18 cellular contexts compared by ENCODE assay signal in the genomic region with DNA sequence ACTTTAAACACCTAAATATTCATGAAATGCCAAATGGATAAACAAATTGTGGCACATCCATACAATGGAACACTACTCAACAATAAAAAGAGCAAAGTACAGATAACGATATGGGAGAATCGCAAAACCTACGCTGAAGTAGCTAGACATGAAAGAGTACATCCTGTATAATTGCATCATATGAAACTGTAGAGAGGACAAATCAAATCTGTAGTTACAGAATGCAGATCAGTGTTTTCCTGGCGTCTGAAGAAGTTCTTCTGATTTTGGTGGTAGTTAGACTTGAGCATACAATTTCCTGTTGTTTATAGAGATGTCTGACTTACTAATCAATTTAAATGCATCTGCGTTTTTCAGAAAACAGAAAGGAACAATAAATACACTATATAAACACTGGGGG.
DNase-seq lines count a peak whose midpoint lies in the region; ATAC-seq and TF ChIP-seq lines count a peak whose summit lies in the region.
"Had no signal": no experiment of that assay in that cellular context is flagged by ENCODE, and none has a peak within 500 bp of the region (broad histone marks: within the 10 kb centered on the region; RNA-seq: fewer than 3 reads in every experiment).

No MANE protein-coding gene starts in this region.

- intact Hi-C loops in naive thymus-derived CD4-positive, alpha-beta T cell (cut with micrococcal nuclease), result loop anchor here in 1 of 2 donors (1.0 kb wide), 4 partner anchors 10 to 84 kb away; no protein-coding TSS in a partner anchor

- POLR2A ChIA-PET in SK-N-SH (lab: Yijun Ruan, JAX), result no interaction called here
- POLR2A ChIA-PET in naive thymus-derived CD4-positive, alpha-beta T cell (lab: Charles Lee), result interaction anchor here (0.6 to 4.0 kb wide), 10 partner anchors 8 to 1358 kb away, joined by 3 to 40 read pairs (median 5); no protein-coding TSS in a partner anchor

- peaks cover 21% of the 10 kb centered on the region for H3K4me1 Mint-ChIP-seq in activated naive CD4-positive, alpha-beta T cell treated with anti-CD3 and anti-CD28 coated beads, Interleukin-2, amount 10 ng/mL, durations not matched to agents 7 days and 5 days
- H3K4me1 Mint-ChIP-seq in activated naive CD8-positive, alpha-beta T cell (ENCODE audit: low read depth), result peaks cover 25% of the 10 kb centered on the region
- H3K4me1 Mint-ChIP-seq in naive thymus-derived CD4-positive, alpha-beta T cell, result peaks cover 4 to 37% (median 30%) of the 10 kb centered on the region in 7 donors
- H3K4me1 Mint-ChIP-seq in nephron progenitor cell, result peaks cover 2% of the 10 kb centered on the region

- H3F3A ChIP-seq in SK-N-SH (replicated peaks; ENCODE audit: insufficient read depth), result no peaks in the 10 kb centered on the region

- peak overlapping the region; percentile 71 for H3K27ac Mint-ChIP-seq in activated naive CD4-positive, alpha-beta T cell treated with anti-CD3 and anti-CD28 coated beads, Interleukin-2, amount 10 ng/mL, durations not matched to agents 7 days and 5 days
- peak overlapping the region; percentile 78 for H3K27ac Mint-ChIP-seq in activated naive CD8-positive, alpha-beta T cell
- H3K27ac Mint-ChIP-seq in naive thymus-derived CD4-positive, alpha-beta T cell, result peak overlapping the region in 8 of 9 donors; percentile 80 to 97 (median 89)
- no peak overlapping the region for H3K27ac Mint-ChIP-seq in nephron progenitor cell
- H3K27ac Mint-ChIP-seq: HFFc6 had no signal

- H3K79me2 ChIP-seq in SK-N-SH (ENCODE audit: insufficient read depth), result no peaks in the 10 kb centered on the region

- no peaks in the 10 kb centered on the region for H3K4me1 ChIP-seq in SK-N-SH (ENCODE audit: control insufficient read depth in 1 of 2, insufficient read depth in 2 of 2, low read depth in 1 of 2, low read length in 1 of 2)
- peaks cover 0 to 15% of the 10 kb centered on the region in 2 donors for H3K4me1 ChIP-seq in naive thymus-derived CD4-positive, alpha-beta T cell (ENCODE audit: control insufficient read depth in 2 of 2, insufficient read depth in 2 of 2, low read length in 2 of 2)
- H3K4me1 ChIP-seq: Peyer's patch had no signal

- no peaks in the 10 kb centered on the region for H4K20me1 ChIP-seq in SK-N-SH (ENCODE audit: insufficient read depth)

- WGBS in SK-N-SH (ENCODE audit: low lambda C conversion rate), result 57% methylated on average over 5 of the region's 5 CpGs

- H2AFZ ChIP-seq in SK-N-SH (ENCODE audit: low read depth), result no peak overlapping the region

- H3K9ac ChIP-seq in SK-N-SH, result no peak overlapping the region

- CTCF ChIA-PET in SK-N-SH (lab: Yijun Ruan, JAX), result interaction anchor here (1.7 kb wide), 1 partner anchor 12 kb away, joined by 3 read pairs; no protein-coding TSS in a partner anchor
- CTCF ChIA-PET in activated naive CD4-positive, alpha-beta T cell treated with anti-CD3 and anti-CD28 coated beads, Interleukin-2, amount 10 ng/mL, durations not matched to agents 7 days and 5 days (lab: Charles Lee), result no interaction called here
- CTCF ChIA-PET in naive thymus-derived CD4-positive, alpha-beta T cell (lab: Charles Lee), result interaction anchor here (0.8 to 1.8 kb wide), 4 partner anchors 10 to 192 kb away, joined by 3 to 5 read pairs (median 4); no protein-coding TSS in a partner anchor

- no peaks in the 10 kb centered on the region for H3K27me3 Mint-ChIP-seq in activated naive CD4-positive, alpha-beta T cell treated with anti-CD3 and anti-CD28 coated beads, Interleukin-2, amount 10 ng/mL, durations not matched to agents 7 days and 5 days
- no peaks in the 10 kb centered on the region for H3K27me3 Mint-ChIP-seq in activated naive CD8-positive, alpha-beta T cell
- H3K27me3 Mint-ChIP-seq in naive thymus-derived CD4-positive, alpha-beta T cell, result no peaks in the 10 kb centered on the region
- H3K27me3 Mint-ChIP-seq in nephron progenitor cell (ENCODE audit: low read depth, poor library complexity), result no peaks in the 10 kb centered on the region

- no peak overlapping the region for H3K4me3 ChIP-seq in SK-N-SH (ENCODE audit: low read depth in 2 of 2, low read length in 1 of 2)
- H3K4me3 ChIP-seq in naive thymus-derived CD4-positive, alpha-beta T cell (ENCODE audit: low read length), result no peak overlapping the region
- H3K4me3 ChIP-seq: GM12878, Peyer's patch had no signal

- TF ChIP-seq RAD21 in SK-N-SH (IDR thresholded peaks at IDR 0.05; ENCODE audit: low read length), result no peak

- H3K36me3 ChIP-seq in SK-N-SH (replicated peaks in 1 of 2; ENCODE audit: control insufficient read depth in 1 of 2, insufficient read depth in 2 of 2, low read length in 1 of 2), result no peaks in the 10 kb centered on the region
- no peaks in the 10 kb centered on the region for H3K36me3 ChIP-seq in naive thymus-derived CD4-positive, alpha-beta T cell (ENCODE audit: control insufficient read depth in 2 of 3, insufficient read depth in 3 of 3, low read length in 3 of 3)
- H3K36me3 ChIP-seq: Peyer's patch had no signal

- TF ChIP-seq CTCF in SK-N-SH (IDR thresholded peaks at IDR 0.05), result no peak
- no peak for TF ChIP-seq CTCF in nephron progenitor cell (IDR thresholded peaks at IDR 0.05)

- ATAC-seq in SK-N-SH treated with all-trans-retinoic acid at 6 μM for 48 hours, result no peak
- peak; percentile 94 for ATAC-seq in naive thymus-derived CD4-positive, alpha-beta T cell
- ATAC-seq: GM12878 had no signal

- no peaks in the 10 kb centered on the region for H3K36me3 Mint-ChIP-seq in activated naive CD4-positive, alpha-beta T cell treated with anti-CD3 and anti-CD28 coated beads, Interleukin-2, amount 10 ng/mL, durations not matched to agents 7 days and 5 days
- peaks cover 5% of the 10 kb centered on the region for H3K36me3 Mint-ChIP-seq in activated naive CD8-positive, alpha-beta T cell
- peaks cover 0 to 4% (median 0%) of the 10 kb centered on the region in 5 donors for H3K36me3 Mint-ChIP-seq in naive thymus-derived CD4-positive, alpha-beta T cell
- no peaks in the 10 kb centered on the region for H3K36me3 Mint-ChIP-seq in nephron progenitor cell (ENCODE audit: low read depth)

- no peak overlapping the region for H3K27ac ChIP-seq in SK-N-SH (ENCODE audit: low read depth in 2 of 2, low read length in 1 of 2)
- peak overlapping the region; percentile 65 for H3K27ac ChIP-seq in naive thymus-derived CD4-positive, alpha-beta T cell (ENCODE audit: low read depth, low read length)
- H3K27ac ChIP-seq: 22Rv1, C4-2B, Peyer's patch had no signal

- peaks cover 2% of the 10 kb centered on the region for H3K9me3 Mint-ChIP-seq in activated naive CD4-positive, alpha-beta T cell treated with anti-CD3 and anti-CD28 coated beads, Interleukin-2, amount 10 ng/mL, durations not matched to agents 7 days and 5 days
- peaks cover 8% of the 10 kb centered on the region for H3K9me3 Mint-ChIP-seq in activated naive CD8-positive, alpha-beta T cell (ENCODE audit: low read depth)
- H3K9me3 Mint-ChIP-seq in naive thymus-derived CD4-positive, alpha-beta T cell, result peaks cover 0 to 18% (median 7%) of the 10 kb centered on the region in 11 donors
- peaks cover 24% of the 10 kb centered on the region for H3K9me3 Mint-ChIP-seq in nephron progenitor cell

- no peak for DNase-seq in SK-N-SH
- DNase-seq in activated naive CD4-positive, alpha-beta T cell treated with anti-CD3 and anti-CD28 coated beads, Interleukin-2, amount 10 ng/mL, durations not matched to agents 7 days and 5 days, result no peak
- no peak for DNase-seq in activated naive CD4-positive, alpha-beta T cell (lab: John Stamatoyannopoulos, UW)
- peak in 7 of 9 donors; percentile 39 to 78 (median 70) for DNase-seq in naive thymus-derived CD4-positive, alpha-beta T cell
- DNase-seq in RPMI8226, result no peak
- no peak for DNase-seq in nephron progenitor cell
- DNase-seq: AML-193, H7, HFFc6, KG1, NCI-H1105 treated with DMSO at 0.1 percent for 48 hours, NCI-H1694 treated with DMSO at 0.1 percent for 48 hours, Peyer's patch had no signal

- no peaks in the 10 kb centered on the region for H3K9me3 ChIP-seq in SK-N-SH
- no peaks in the 10 kb centered on the region for H3K9me3 ChIP-seq in naive thymus-derived CD4-positive, alpha-beta T cell (ENCODE audit: control insufficient read depth in 2 of 3, low read length in 3 of 3)
- H3K9me3 ChIP-seq: Peyer's patch had no signal

- H3K27me3 ChIP-seq in SK-N-SH (ENCODE audit: insufficient read depth), result no peaks in the 10 kb centered on the region
- no peaks in the 10 kb centered on the region for H3K27me3 ChIP-seq in naive thymus-derived CD4-positive, alpha-beta T cell (ENCODE audit: control insufficient read depth in 2 of 2, insufficient read depth in 2 of 2, low read length in 2 of 2)
- H3K27me3 ChIP-seq: Peyer's patch had no signal

- H3K4me2 ChIP-seq in SK-N-SH, result no peak overlapping the region

- no peaks in the 10 kb centered on the region for H3K9me2 ChIP-seq in SK-N-SH

- TF ChIP-seq EP300 in SK-N-SH (IDR thresholded peaks at IDR 0.05; ENCODE audit: borderline replicate concordance in 1 of 2, low read depth in 1 of 2, low read length in 1 of 2), result no peak

- H3K4me3 Mint-ChIP-seq in activated naive CD4-positive, alpha-beta T cell treated with anti-CD3 and anti-CD28 coated beads, Interleukin-2, amount 10 ng/mL, durations not matched to agents 7 days and 5 days, result no peak overlapping the region
- peak overlapping the region; percentile 60 for H3K4me3 Mint-ChIP-seq in activated naive CD8-positive, alpha-beta T cell
- peak overlapping the region in 9 of 10 donors; percentile 6 to 65 (median 30) for H3K4me3 Mint-ChIP-seq in naive thymus-derived CD4-positive, alpha-beta T cell
- H3K4me3 Mint-ChIP-seq in nephron progenitor cell, result no peak overlapping the region
- H3K4me3 Mint-ChIP-seq: HFFc6 had no signal

TF ChIP-seq in SK-N-SH treated with all-trans-retinoic acid at 6 μM for 48 hours, 23 proteins besides CTCF, POLR2A, EP300 and RAD21 (continues in another document):
- TF ChIP-seq PPARA (CRISPR knock-in tag; IDR thresholded peaks at IDR 0.05; ENCODE audit: borderline replicate concordance) (no peak), ZNF8 (CRISPR knock-in tag; IDR thresholded peaks at IDR 0.05) (peak; percentile 65), BACH2 (CRISPR knock-in tag; IDR thresholded peaks at IDR 0.05; ENCODE audit: borderline replicate concordance) (no peak), OSR1 (CRISPR knock-in tag; IDR thresholded peaks at IDR 0.05) (no peak), SNAI2 (CRISPR knock-in tag; IDR thresholded peaks at IDR 0.05) (no peak), CSDC2 (CRISPR knock-in tag; IDR thresholded peaks at IDR 0.05) (no peak), ZNF565 (CRISPR knock-in tag; conservative IDR thresholded peaks at IDR 0.05; ENCODE audit: low read depth) (no peak), ISL1 (CRISPR knock-in tag; IDR thresholded peaks at IDR 0.05) (no peak)

TF ChIP-seq in SK-N-SH, 30 proteins besides CTCF, POLR2A, EP300 and RAD21 (continues in another document):
- TF ChIP-seq, protein P1, sequence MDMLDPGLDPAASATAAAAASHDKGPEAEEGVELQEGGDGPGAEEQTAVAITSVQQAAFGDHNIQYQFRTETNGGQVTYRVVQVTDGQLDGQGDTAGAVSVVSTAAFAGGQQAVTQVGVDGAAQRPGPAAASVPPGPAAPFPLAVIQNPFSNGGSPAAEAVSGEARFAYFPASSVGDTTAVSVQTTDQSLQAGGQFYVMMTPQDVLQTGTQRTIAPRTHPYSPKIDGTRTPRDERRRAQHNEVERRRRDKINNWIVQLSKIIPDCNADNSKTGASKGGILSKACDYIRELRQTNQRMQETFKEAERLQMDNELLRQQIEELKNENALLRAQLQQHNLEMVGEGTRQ (IDR thresholded peaks at IDR 0.05; ENCODE audit: borderline replicate concordance, low read depth, low read length), result no peak
- TF ChIP-seq TAF1 (IDR thresholded peaks at IDR 0.05; ENCODE audit: borderline replicate concordance, low read depth, low read length), result no peak
- TF ChIP-seq YY1 (IDR thresholded peaks at IDR 0.05; ENCODE audit: low read depth), result no peak

Comparison
In these comparisons a context has a peak if more than half of its experiments do, and no peak if none do; other contexts are left out.
1. DNase-seq: peak in naive thymus-derived CD4-positive, alpha-beta T cell (7 of 9); none in SK-N-SH (single experiment), activated naive CD4-positive, alpha-beta T cell treated with anti-CD3 and anti-CD28 coated beads, Interleukin-2, amount 10 ng/mL, durations not matched to agents 7 days and 5 days (single experiment), activated naive CD4-positive, alpha-beta T cell (0 of 4), RPMI8226 (single experiment) and nephron progenitor cell (single experiment).
2. H3K4me3 Mint-ChIP-seq: peak in activated naive CD8-positive, alpha-beta T cell (single experiment) and naive thymus-derived CD4-positive, alpha-beta T cell (9 of 10); none in activated naive CD4-positive, alpha-beta T cell treated with anti-CD3 and anti-CD28 coated beads, Interleukin-2, amount 10 ng/mL, durations not matched to agents 7 days and 5 days (single experiment) and nephron progenitor cell (single experiment).